18 cellular contexts compared by ENCODE assay signal in the genomic region with DNA sequence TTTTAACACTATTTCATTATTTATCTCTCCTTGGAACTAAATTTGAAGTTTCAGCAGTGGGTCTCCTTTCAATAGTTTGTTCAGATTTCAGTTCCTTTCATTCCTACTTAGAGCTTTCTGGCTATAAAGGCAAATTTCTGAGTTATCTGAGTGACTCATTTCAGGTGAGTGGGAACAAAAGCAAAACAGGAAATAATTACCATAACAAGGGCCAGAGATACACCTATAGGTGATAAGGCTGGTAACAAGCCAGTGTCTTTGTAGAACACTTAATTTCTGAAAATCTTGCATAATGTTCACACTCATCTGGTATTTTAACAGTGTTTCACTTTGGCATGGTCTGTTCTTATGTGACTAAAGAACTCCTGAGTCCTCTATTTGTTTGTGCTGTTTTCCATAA.
A peak's percentile ranks its signal among the peaks of the same experiment; 100 is the strongest.
DNase-seq lines count a peak whose midpoint lies in the region; ATAC-seq, FAIRE-seq and TF ChIP-seq lines count a peak whose summit lies in the region.
"Had no signal": no experiment of that assay in that cellular context is flagged by ENCODE, and none has a peak within 500 bp of the region (broad histone marks: within the 10 kb centered on the region; RNA-seq: fewer than 3 reads in every experiment).

No MANE protein-coding gene starts in this region.

- CTCF ChIA-PET in RWPE1 (lab: Yijun Ruan, JAX), result interaction anchor here (0.6 to 0.7 kb wide), 2 partner anchors 157 to 926 kb away, joined by 3 to 4 read pairs; no protein-coding TSS in a partner anchor

- no peak for FAIRE-seq in D721Med (lab: Jason Lieb, UNC)
- FAIRE-seq: A204.1 had no signal

- no peak overlapping the region for H3K4me3 Mint-ChIP-seq in activated CD4-positive, alpha-beta T cell treated with anti-CD3 and anti-CD28 coated beads, Interleukin-2, amount 10 ng/mL, durations not matched to agents 24 days and 14 days
- no peak overlapping the region for H3K4me3 Mint-ChIP-seq in central memory CD8-positive, alpha-beta T cell
- H3K4me3 Mint-ChIP-seq: IgD-negative memory B cell had no signal

- H3K9me3 Mint-ChIP-seq in activated CD4-positive, alpha-beta T cell treated with anti-CD3 and anti-CD28 coated beads, Interleukin-2, amount 10 ng/mL, durations not matched to agents 24 days and 14 days, result no peaks in the 10 kb centered on the region
- no peaks in the 10 kb centered on the region for H3K9me3 Mint-ChIP-seq in central memory CD8-positive, alpha-beta T cell

- DNase-seq in activated CD4-positive, alpha-beta T cell treated with anti-CD3 and anti-CD28 coated beads, Interleukin-2, amount 10 ng/mL, durations not matched to agents 24 days and 14 days, result no peak
- DNase-seq in activated CD4-positive, alpha-beta T cell treated with anti-CD3 and anti-CD28 coated beads, Interleukin-2, amount 50 U/mL, for 48 hours, result no peak
- peak; percentile 44 for DNase-seq in RWPE1 (ENCODE audit: low spot score)
- DNase-seq in central memory CD8-positive, alpha-beta T cell (ENCODE audit: low spot score in 2 of 2), result no peak
- DNase-seq in stimulated activated naive CD8-positive, alpha-beta T cell treated with anti-CD3 and anti-CD28 coated beads, Interleukin-15, Interleukin-2, amounts not matched to agents 100 U/mL and 50 U/mL, for 24 hours, result no peak
- no peak for DNase-seq in NCI-H526 (lab: John Stamatoyannopoulos, UW)
- DNase-seq in D721Med (ENCODE audit: insufficient read length, low spot score), result no peak
- DNase-seq: activated CD4-positive, alpha-beta T cell treated with anti-CD3 and anti-CD28 coated beads, Interleukin-2, amount 50 U/mL, for 1 hour; adrenal gland; hippocampal formation; NCI-H1417 treated with DMSO at 0.1 percent for 48 hours; NCI-H446; occipital lobe; SW 1271 had no signal

- no peak for ATAC-seq in central memory CD8-positive, alpha-beta T cell (replicated peaks; ENCODE audit: extremely low read depth, poor library complexity, severe bottlenecking)
- ATAC-seq in stimulated activated naive CD8-positive, alpha-beta T cell treated with anti-CD3 and anti-CD28 coated beads, Interleukin-15, Interleukin-2, amounts not matched to agents 100 U/mL and 50 U/mL, for 24 hours, result peak; percentile 66
- ATAC-seq in GM18520 (IDR thresholded peaks at IDR 0.05; ENCODE audit: unreplicated experiment), result no peak

- no peak for TF ChIP-seq CTCF in RWPE1 (conservative IDR thresholded peaks at IDR 0.05; ENCODE audit: low read depth)
- no peak for TF ChIP-seq CTCF in D721Med (IDR thresholded peaks at IDR 0.05; ENCODE audit: insufficient read depth, missing control alignments)

- H3K27ac ChIP-seq in RWPE1, result no peak overlapping the region
- H3K27ac ChIP-seq: coronary artery had no signal

- POLR2A ChIA-PET in RWPE1 (lab: Yijun Ruan, JAX; ENCODE audit: low non-redundant PET), result no interaction called here

- H3K27me3 Mint-ChIP-seq in activated CD4-positive, alpha-beta T cell treated with anti-CD3 and anti-CD28 coated beads, Interleukin-2, amount 10 ng/mL, durations not matched to agents 24 days and 14 days, result no peaks in the 10 kb centered on the region
- H3K27me3 Mint-ChIP-seq in central memory CD8-positive, alpha-beta T cell, result no peaks in the 10 kb centered on the region

- peak overlapping the region; percentile 12 for H3K27ac Mint-ChIP-seq in activated CD4-positive, alpha-beta T cell treated with anti-CD3 and anti-CD28 coated beads, Interleukin-2, amount 10 ng/mL, durations not matched to agents 24 days and 14 days
- H3K27ac Mint-ChIP-seq in central memory CD8-positive, alpha-beta T cell (ENCODE audit: low read depth), result peak overlapping the region; percentile 44
- H3K27ac Mint-ChIP-seq: IgD-negative memory B cell had no signal

- no peaks in the 10 kb centered on the region for H3K36me3 Mint-ChIP-seq in activated CD4-positive, alpha-beta T cell treated with anti-CD3 and anti-CD28 coated beads, Interleukin-2, amount 10 ng/mL, durations not matched to agents 24 days and 14 days (ENCODE audit: low read depth)
- peaks cover 2% of the 10 kb centered on the region for H3K36me3 Mint-ChIP-seq in central memory CD8-positive, alpha-beta T cell (ENCODE audit: insufficient read depth)

- intact Hi-C loops in activated CD4-positive, alpha-beta T cell treated with anti-CD3 and anti-CD28 coated beads, Interleukin-2, amount 10 ng/mL, durations not matched to agents 24 days and 14 days (cut with micrococcal nuclease), result no loop called here

- H3K4me1 Mint-ChIP-seq in activated CD4-positive, alpha-beta T cell treated with anti-CD3 and anti-CD28 coated beads, Interleukin-2, amount 10 ng/mL, durations not matched to agents 24 days and 14 days, result peaks cover 11% of the 10 kb centered on the region
- peaks cover 5% of the 10 kb centered on the region for H3K4me1 Mint-ChIP-seq in central memory CD8-positive, alpha-beta T cell
